ENCODE assay signal across 8 cellular contexts in genomic region chr11:15073361-15074205, GRCh38. TPM values are rescaled to one million over a fixed set of nuclear protein-coding genes. Genes with fewer than 3 reads are reported as not detected.
A peak's percentile ranks its signal among the peaks of the same experiment; 100 is the strongest.
DNase-seq lines count a peak whose midpoint lies in the region; ATAC-seq, FAIRE-seq and TF ChIP-seq lines count a peak whose summit lies in the region.

Gene CALCB (plus strand): TSS chr11:15073593. CDS start chr11:15074719, 1,126 bp downstream.

- POLR2A ChIA-PET in AG04449 (lab: Yijun Ruan, JAX), result interaction anchor here (0.6 kb wide), 1 partner anchor 1118 kb away, joined by 5 read pairs; no protein-coding TSS in a partner anchor
- POLR2A ChIA-PET in activated CD8-positive, alpha-beta T cell treated with anti-CD3 and anti-CD28 coated beads for 36 hours (lab: Charles Lee), result interaction anchor here (0.9 to 1.4 kb wide), 4 partner anchors 99 to 168 kb away, joined by 3 to 4 read pairs (median 3); no protein-coding TSS in a partner anchor

- H3K36me3 ChIP-seq in pancreas, result no peaks in the 10 kb centered on the region

- H3K4me1 Mint-ChIP-seq in activated CD8-positive, alpha-beta T cell treated with anti-CD3 and anti-CD28 coated beads for 36 hours (ENCODE audit: low read depth), result peaks cover 14% of the 10 kb centered on the region

- H3K27me3 ChIP-seq in pancreas, result no peaks in the 10 kb centered on the region

- no peak for ATAC-seq in activated CD8-positive, alpha-beta T cell treated with anti-CD3 and anti-CD28 coated beads for 36 hours
- peak; percentile 34 to 59 (median 54) for ATAC-seq in pancreas
- no peak for ATAC-seq in GM18511 (IDR thresholded peaks at IDR 0.05; ENCODE audit: unreplicated experiment)
- ATAC-seq in GM18873 (IDR thresholded peaks at IDR 0.05; ENCODE audit: low FRiP score, unreplicated experiment), result no peak

- intact Hi-C loops in activated CD8-positive, alpha-beta T cell treated with anti-CD3 and anti-CD28 coated beads for 36 hours (cut with micrococcal nuclease), result loop anchor here (2.0 to 10.0 kb wide), 2 partner anchors 69 to 103 kb away; no protein-coding TSS in a partner anchor
- intact Hi-C loops in pancreas (cut with DNase I), result loop anchor here in 1 of 3 donors (5.0 to 10.0 kb wide), 2 partner anchors 166 to 539 kb away; no protein-coding TSS in a partner anchor

- WGBS in pancreas, 2 donors, result 1% methylated on average over 60 of the region's 60 CpGs

- H3K36me3 Mint-ChIP-seq in activated CD8-positive, alpha-beta T cell treated with anti-CD3 and anti-CD28 coated beads for 36 hours (ENCODE audit: low read depth), result no peaks in the 10 kb centered on the region

- no peak for DNase-seq in AG04449 (ENCODE audit: low read depth, low spot score)
- DNase-seq in HuH-7.5 (ENCODE audit: low spot score), result peak; percentile 25
- DNase-seq in activated CD8-positive, alpha-beta T cell treated with anti-CD3 and anti-CD28 coated beads for 36 hours, result peak; percentile 51
- DNase-seq in fibroblast of pulmonary artery (ENCODE audit: low read depth), result peak; percentile 17
- peak; percentile 18 to 81 (median 54) for DNase-seq in pancreas
- no peak for DNase-seq in HK-2 (ENCODE audit: unreplicated experiment)

- peak within 1 kb of the TSS in 2 of 4 donors; percentile 41 to 57 for H3K27ac ChIP-seq in pancreas

- peaks cover 14% of the 10 kb centered on the region for H3K27me3 Mint-ChIP-seq in activated CD8-positive, alpha-beta T cell treated with anti-CD3 and anti-CD28 coated beads for 36 hours

- H3K9me3 ChIP-seq in pancreas, result no peaks in the 10 kb centered on the region

- H3K4me1 ChIP-seq in pancreas, result no peaks in the 10 kb centered on the region

- no peak for FAIRE-seq in pancreas (lab: Jason Lieb, UNC)

- CTCF ChIA-PET in AG04449 (lab: Yijun Ruan, JAX), result interaction anchor here (1.0 to 7.2 kb wide), 11 partner anchors 9 to 284 kb away, joined by 3 to 110 read pairs (median 5); no protein-coding TSS in a partner anchor
- CTCF ChIA-PET in activated CD8-positive, alpha-beta T cell treated with anti-CD3 and anti-CD28 coated beads for 36 hours (lab: Charles Lee), result interaction anchor here (0.8 to 7.4 kb wide), 28 partner anchors 8 to 284 kb away, joined by 3 to 171 read pairs (median 7); partner anchors contain the start of gene CALCA

- TF ChIP-seq CTCF in AG04449 (IDR thresholded peaks at IDR 0.05; ENCODE audit: insufficient read depth, low read length, missing control alignments) (no peak), fibroblast of pulmonary artery (IDR thresholded peaks at IDR 0.05; ENCODE audit: low read length, missing control alignments) (no peak), pancreas (IDR thresholded peaks at IDR 0.05) (no peak)
- TF ChIP-seq CTCF in activated CD8-positive, alpha-beta T cell treated with anti-CD3 and anti-CD28 coated beads for 36 hours (IDR thresholded peaks at IDR 0.05), result no peak

- H3K9me3 Mint-ChIP-seq in activated CD8-positive, alpha-beta T cell treated with anti-CD3 and anti-CD28 coated beads for 36 hours, result peaks cover 8% of the 10 kb centered on the region

- peak within 1 kb of the TSS; percentile 83 for H3K27ac Mint-ChIP-seq in activated CD8-positive, alpha-beta T cell treated with anti-CD3 and anti-CD28 coated beads for 36 hours

- peak within 1 kb of the TSS; percentile 80 for H3K4me3 Mint-ChIP-seq in activated CD8-positive, alpha-beta T cell treated with anti-CD3 and anti-CD28 coated beads for 36 hours

- H3K4me3 ChIP-seq in AG04449 (ENCODE audit: low read depth, low read length) (peak within 1 kb of the TSS; percentile 29), fibroblast of pulmonary artery (replicated peaks; ENCODE audit: low read depth, low read length) (peak within 1 kb of the TSS; percentile 7), pancreas (peak within 1 kb of the TSS; percentile 0 to 55 (median 34))

RNA-seq across cellular contexts. Expression of gene CALCB, which starts in this region (rescaled TPM):
- 1 to 10 TPM; 3.9 to 4.7 TPM for total RNA-seq in activated CD8-positive, alpha-beta T cell treated with anti-CD3 and anti-CD28 coated beads for 36 hours
- total RNA-seq in pancreas, result 1 to 10 TPM in 5 of 6 donors, under 1 TPM in 1; 0.83 to 2.6 (median 1.3) TPM
- polyA plus RNA-seq in pancreas, result 1 to 10 TPM in 1 of 2 donors, under 1 TPM in 1; 0.89 to 1.2 TPM

Comparison
In these comparisons a context has a peak if more than half of its experiments do, and no peak if none do; other contexts are left out.
1. DNase-seq: peak in HuH-7.5 (single experiment), activated CD8-positive, alpha-beta T cell treated with anti-CD3 and anti-CD28 coated beads for 36 hours (single experiment), fibroblast of pulmonary artery (single experiment) and pancreas (6 of 6); none in AG04449 (single experiment) and HK-2 (single experiment).
2. ATAC-seq: peak in pancreas (4 of 4); none in activated CD8-positive, alpha-beta T cell treated with anti-CD3 and anti-CD28 coated beads for 36 hours (single experiment), GM18511 (single experiment) and GM18873 (single experiment).
3. Peak in every context shown above with its lines, with median percentiles within 50 percentile points of each other: H3K4me3 ChIP-seq.